Comparison of ENCODE assay signal across 8 cellular contexts in the genomic region with DNA sequence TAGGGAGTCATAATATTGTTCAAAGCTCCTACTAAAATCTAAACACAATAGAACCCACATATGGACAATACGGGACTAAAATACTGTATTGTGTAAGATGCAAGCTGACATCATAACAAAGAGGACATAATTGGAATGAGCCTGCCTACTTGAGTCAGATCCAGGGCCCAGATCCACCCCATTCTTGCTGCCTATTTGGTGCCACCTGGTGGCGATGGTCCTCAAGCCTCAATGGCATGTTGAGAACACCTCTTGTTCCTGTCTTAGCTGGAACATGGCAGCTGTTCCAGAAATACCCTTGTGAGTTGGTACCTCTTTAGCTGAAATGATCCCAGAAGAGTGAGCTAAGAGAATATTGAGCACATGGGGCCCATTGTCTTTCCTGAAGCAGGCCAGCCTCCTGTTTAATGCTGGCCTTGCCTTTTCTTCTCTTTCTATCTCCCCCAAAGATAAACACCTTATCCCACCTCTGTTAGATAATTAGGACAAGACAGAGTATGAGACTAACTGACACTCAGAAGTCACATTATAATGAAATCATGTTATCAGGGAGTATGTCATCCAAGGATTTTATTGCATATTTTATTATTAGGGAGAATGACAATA.
DNase-seq lines count a peak whose midpoint lies in the region; ATAC-seq and TF ChIP-seq lines count a peak whose summit lies in the region.

No MANE protein-coding gene starts in this region.

- no peaks in the 10 kb centered on the region for H3K27me3 Mint-ChIP-seq in activated CD4-positive, alpha-beta memory T cell treated with anti-CD3 and anti-CD28 coated beads for 36 hours
- H3K27me3 Mint-ChIP-seq in activated CD4-positive, alpha-beta memory T cell treated with anti-CD3 and anti-CD28 coated beads, Interleukin-2, amount 10 ng/mL, durations not matched to agents 7 days and 5 days, result no peaks in the 10 kb centered on the region
- H3K27me3 Mint-ChIP-seq in nephron (ENCODE audit: low read depth), result no peaks in the 10 kb centered on the region

- no peaks in the 10 kb centered on the region for H3K9me3 ChIP-seq in Panc1 (ENCODE audit: control insufficient read depth, insufficient read depth, low read depth, low read length)

- H3K27me3 ChIP-seq in H7 (ENCODE audit: control insufficient read depth, insufficient read depth, low read length) (no peaks in the 10 kb centered on the region), Panc1 (ENCODE audit: control insufficient read depth, insufficient read depth, low read length) (no peaks in the 10 kb centered on the region)

- H3K36me3 ChIP-seq in H7 (replicated peaks; ENCODE audit: control insufficient read depth, insufficient read depth, low read length) (no peaks in the 10 kb centered on the region), Panc1 (ENCODE audit: control insufficient read depth, insufficient read depth, low read length) (no peaks in the 10 kb centered on the region; the same call in 1 of the 2 replicates)

- CTCF ChIA-PET in activated CD4-positive, alpha-beta memory T cell treated with anti-CD3 and anti-CD28 coated beads for 36 hours (lab: Charles Lee), result interaction anchor here (1.0 to 1.9 kb wide), 3 partner anchors 34 to 1384 kb away, joined by 3 to 5 read pairs (median 3); no protein-coding TSS in a partner anchor
- CTCF ChIA-PET in activated CD4-positive, alpha-beta memory T cell treated with anti-CD3 and anti-CD28 coated beads, Interleukin-2, amount 10 ng/mL, durations not matched to agents 7 days and 5 days (lab: Charles Lee), result interaction anchor here (0.8 to 1.6 kb wide), 4 partner anchors 8 to 864 kb away, joined by 3 to 7 read pairs (median 4); no protein-coding TSS in a partner anchor
- CTCF ChIA-PET in Panc1 (lab: Charles Lee), result no interaction called here

- peak; percentile 74 for ATAC-seq in Panc1

- BruUV-seq in Panc1 (replicated peaks; lab: Mats Ljungman, UMichigan), result no TSS peak

- no peaks in the 10 kb centered on the region for H3K4me1 Mint-ChIP-seq in activated CD4-positive, alpha-beta memory T cell treated with anti-CD3 and anti-CD28 coated beads for 36 hours (ENCODE audit: low read depth)
- no peaks in the 10 kb centered on the region for H3K4me1 Mint-ChIP-seq in activated CD4-positive, alpha-beta memory T cell treated with anti-CD3 and anti-CD28 coated beads, Interleukin-2, amount 10 ng/mL, durations not matched to agents 7 days and 5 days
- H3K4me1 Mint-ChIP-seq in nephron, result no peaks in the 10 kb centered on the region

- in situ Hi-C loops in Panc1 (cut with HindIII; ENCODE audit: low pct_unique_long_range_greater_than_20kb, low sequenced_read_pairs), result no loop called here

- no peaks in the 10 kb centered on the region for H3K4me1 ChIP-seq in Panc1 (ENCODE audit: control insufficient read depth, insufficient read depth, low read length)

- peaks cover 5% of the 10 kb centered on the region for H3K9me3 Mint-ChIP-seq in activated CD4-positive, alpha-beta memory T cell treated with anti-CD3 and anti-CD28 coated beads for 36 hours
- no peaks in the 10 kb centered on the region for H3K9me3 Mint-ChIP-seq in activated CD4-positive, alpha-beta memory T cell treated with anti-CD3 and anti-CD28 coated beads, Interleukin-2, amount 10 ng/mL, durations not matched to agents 7 days and 5 days
- no peaks in the 10 kb centered on the region for H3K9me3 Mint-ChIP-seq in nephron

- H3K4me3 Mint-ChIP-seq in activated CD4-positive, alpha-beta memory T cell treated with anti-CD3 and anti-CD28 coated beads for 36 hours, result no peak overlapping the region
- H3K4me3 Mint-ChIP-seq in activated CD4-positive, alpha-beta memory T cell treated with anti-CD3 and anti-CD28 coated beads, Interleukin-2, amount 10 ng/mL, durations not matched to agents 7 days and 5 days, result no peak overlapping the region
- no peak overlapping the region for H3K4me3 Mint-ChIP-seq in nephron

- POLR2A ChIA-PET in activated CD4-positive, alpha-beta memory T cell treated with anti-CD3 and anti-CD28 coated beads for 36 hours (lab: Charles Lee), result no interaction called here
- POLR2A ChIA-PET in activated CD4-positive, alpha-beta memory T cell treated with anti-CD3 and anti-CD28 coated beads, Interleukin-2, amount 10 ng/mL, durations not matched to agents 7 days and 5 days (lab: Charles Lee), result no interaction called here
- POLR2A ChIA-PET in Panc1 (lab: Charles Lee), result no interaction called here

- intact Hi-C loops in activated CD4-positive, alpha-beta memory T cell treated with anti-CD3 and anti-CD28 coated beads for 36 hours (cut with micrococcal nuclease), result loop anchor here (5.0 kb wide), 1 partner anchor 865 kb away; no protein-coding TSS in a partner anchor
- intact Hi-C loops in Panc1 (cut with micrococcal nuclease; ENCODE audit: unreplicated experiment), result loop anchor here (2.0 kb wide), 1 partner anchor 863 kb away; no protein-coding TSS in a partner anchor

- peak; percentile 92 for TF ChIP-seq CTCF in LNCaP clone FGC (IDR thresholded peaks at IDR 0.05; ENCODE audit: control insufficient read depth, extremely low read depth, insufficient read depth)
- peak; percentile 68 for TF ChIP-seq CTCF in Panc1 (IDR thresholded peaks at IDR 0.05)
- TF ChIP-seq CTCF in nephron (IDR thresholded peaks at IDR 0.05; ENCODE audit: unreplicated experiment in 3 of 3), result peak; percentile 49 to 68 (median 60)

- H3K36me3 Mint-ChIP-seq in activated CD4-positive, alpha-beta memory T cell treated with anti-CD3 and anti-CD28 coated beads for 36 hours, result no peaks in the 10 kb centered on the region
- H3K36me3 Mint-ChIP-seq in activated CD4-positive, alpha-beta memory T cell treated with anti-CD3 and anti-CD28 coated beads, Interleukin-2, amount 10 ng/mL, durations not matched to agents 7 days and 5 days (ENCODE audit: low read depth), result no peaks in the 10 kb centered on the region
- no peaks in the 10 kb centered on the region for H3K36me3 Mint-ChIP-seq in nephron (ENCODE audit: low read depth)

- H3K27ac ChIP-seq in Panc1 (ENCODE audit: low read length), result no peak overlapping the region

- no peak overlapping the region for H3K27ac Mint-ChIP-seq in activated CD4-positive, alpha-beta memory T cell treated with anti-CD3 and anti-CD28 coated beads for 36 hours
- H3K27ac Mint-ChIP-seq in activated CD4-positive, alpha-beta memory T cell treated with anti-CD3 and anti-CD28 coated beads, Interleukin-2, amount 10 ng/mL, durations not matched to agents 7 days and 5 days, result no peak overlapping the region
- no peak overlapping the region for H3K27ac Mint-ChIP-seq in nephron

- H3K4me3 ChIP-seq in H7 (ENCODE audit: insufficient read depth, low read depth, low read length) (no peak overlapping the region), LNCaP clone FGC (ENCODE audit: low read depth, low read length) (no peak overlapping the region), Panc1 (ENCODE audit: low read depth in 2 of 2, low read length in 2 of 2) (no peak overlapping the region)

- DNase-seq in activated CD4-positive, alpha-beta memory T cell treated with anti-CD3 and anti-CD28 coated beads for 36 hours, result peak; percentile 30
- DNase-seq in activated CD4-positive, alpha-beta memory T cell treated with anti-CD3 and anti-CD28 coated beads, Interleukin-2, amount 10 ng/mL, durations not matched to agents 7 days and 5 days, result no peak
- DNase-seq in H7 (peak; percentile 43), LNCaP clone FGC (ENCODE audit: low read depth) (peak; percentile 57), Panc1 (ENCODE audit: low read depth, low spot score) (peak; percentile 54), ecto neural progenitor cell (ENCODE audit: low spot score) (peak; percentile 83), cerebellum (ENCODE audit: low spot score) (no peak)

Comparison
In these comparisons a context has a peak if more than half of its experiments do, and no peak if none do; other contexts are left out.
1. DNase-seq: peak in activated CD4-positive, alpha-beta memory T cell treated with anti-CD3 and anti-CD28 coated beads for 36 hours (single experiment), H7 (single experiment), LNCaP clone FGC (single experiment), Panc1 (single experiment) and ecto neural progenitor cell (single experiment); none in activated CD4-positive, alpha-beta memory T cell treated with anti-CD3 and anti-CD28 coated beads, Interleukin-2, amount 10 ng/mL, durations not matched to agents 7 days and 5 days (single experiment) and cerebellum (single experiment).
2. Peak in every context shown above with its lines, with median percentiles within 50 percentile points of each other: CTCF ChIP-seq.